Comparison of ENCODE assay signal across 1 cellular context in the genomic region with DNA sequence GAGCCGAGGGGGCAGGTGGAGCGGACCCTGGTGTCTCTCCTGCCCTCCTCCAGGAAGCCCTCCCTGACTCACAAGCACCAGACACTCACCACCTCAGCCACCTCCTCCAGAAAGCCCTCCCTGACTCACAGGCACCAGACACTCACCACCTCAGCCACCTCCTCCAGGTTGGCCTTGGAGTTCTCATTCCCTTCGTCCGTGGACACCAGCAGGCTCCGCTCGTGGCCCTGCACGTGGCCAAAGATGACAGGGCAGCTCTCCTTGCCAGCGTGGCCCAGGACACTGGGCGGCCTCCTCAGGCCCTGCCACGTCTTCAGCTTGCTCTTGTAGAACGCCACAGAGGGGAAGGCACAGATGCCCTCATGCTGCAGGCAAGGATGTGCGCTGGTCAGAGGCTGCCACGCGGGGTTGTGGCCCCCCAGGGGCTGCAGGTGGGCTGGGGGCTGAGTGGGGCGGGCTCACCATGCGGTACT.
TF ChIP-seq lines count a peak whose summit lies in the region.

No MANE protein-coding gene starts in this region.

TF ChIP-seq in HCT116, 20 proteins besides CTCF, POLR2A, EP300 and RAD21:
- TF ChIP-seq EZH2phosphoT487 (IDR thresholded peaks at IDR 0.05; ENCODE audit: borderline replicate concordance), result no peak
